ENCODE assay signal across 1 cellular context in genomic region chr7:7861211-7861633, GRCh38.
TF ChIP-seq lines count a peak whose summit lies in the region.

No MANE protein-coding gene starts in this region.

TF ChIP-seq in HepG2, 621 proteins besides CTCF, POLR2A, EP300 and RAD21 (continued from another document):
- TF ChIP-seq HOMEZ (CRISPR knock-in tag; IDR thresholded peaks at IDR 0.05; ENCODE audit: low read depth), result peak; percentile 45; the same call in 1 of the 2 replicates
- no peak for TF ChIP-seq ZBTB4 (CRISPR knock-in tag; IDR thresholded peaks at IDR 0.05; ENCODE audit: borderline replicate concordance)
- TF ChIP-seq ARNT (IDR thresholded peaks at IDR 0.05), result no peak
- TF ChIP-seq SIX1 (CRISPR knock-in tag; IDR thresholded peaks at IDR 0.05; ENCODE audit: borderline replicate concordance), result peak; percentile 14; the same call in 1 of the 2 replicates
- no peak for TF ChIP-seq REL (CRISPR knock-in tag; conservative IDR thresholded peaks at IDR 0.05)
- no peak for TF ChIP-seq HDAC1 (CRISPR knock-in tag; IDR thresholded peaks at IDR 0.05)
- TF ChIP-seq ZMYM4 (CRISPR knock-in tag; IDR thresholded peaks at IDR 0.05), result peak; percentile 84
- TF ChIP-seq HDAC6 (IDR thresholded peaks at IDR 0.05; ENCODE audit: low read depth, low read length), result no peak
- TF ChIP-seq ZFP91 (CRISPR knock-in tag; IDR thresholded peaks at IDR 0.05; ENCODE audit: borderline replicate concordance), result no peak
- 0 out of 2 replicates have a peak, but pooled peaks have one; percentile 31 for TF ChIP-seq PAXIP1 (CRISPR knock-in tag; conservative IDR thresholded peaks at IDR 0.05)
